1 cellular context compared by ENCODE assay signal in genomic region chr16:30941600-30942420, GRCh38.
A peak's percentile ranks its signal among the peaks of the same experiment; 100 is the strongest.
TF ChIP-seq lines count a peak whose summit lies in the region.

No MANE protein-coding gene starts in this region.

TF ChIP-seq in HepG2, 621 proteins besides CTCF, POLR2A, EP300 and RAD21 (continued from another document and continues in another):
- peak; percentile 69 to 79 for TF ChIP-seq HMGXB4 (CRISPR knock-in tag; IDR thresholded peaks at IDR 0.05; ENCODE audit: borderline replicate concordance in 1 of 2, low read depth in 1 of 2)
- TF ChIP-seq ATF3 (CRISPR knock-in tag; IDR thresholded peaks at IDR 0.05) = no peak
- TF ChIP-seq ZBTB20 (CRISPR knock-in tag; IDR thresholded peaks at IDR 0.05; ENCODE audit: borderline replicate concordance, low read depth) = peak; percentile 68; the same call in 1 of the 2 replicates
- TF ChIP-seq ZNF280D (CRISPR knock-in tag; IDR thresholded peaks at IDR 0.05) = peak; percentile 74; the same call in 1 of the 2 replicates
- TF ChIP-seq BRD4 (CRISPR knock-in tag; IDR thresholded peaks at IDR 0.05) = no peak
- no peak for TF ChIP-seq NFKBIZ (CRISPR knock-in tag; IDR thresholded peaks at IDR 0.05)
- TF ChIP-seq YEATS2 (CRISPR knock-in tag; IDR thresholded peaks at IDR 0.05; ENCODE audit: borderline replicate concordance) = peak; percentile 43; the same call in 1 of the 2 replicates
- TF ChIP-seq MAX (IDR thresholded peaks at IDR 0.05) = peak; percentile 71; the same call in 1 of the 2 replicates
- TF ChIP-seq ATAD3A (CRISPR knock-in tag; IDR thresholded peaks at IDR 0.05) = no peak
- no peak for TF ChIP-seq SOX5 (CRISPR knock-in tag; IDR thresholded peaks at IDR 0.05; ENCODE audit: borderline replicate concordance)
- 0 out of 2 replicates have a peak, but pooled peaks have one; percentile 14 for TF ChIP-seq ZNF772 (CRISPR knock-in tag; IDR thresholded peaks at IDR 0.05)
- TF ChIP-seq ZNF777 (CRISPR knock-in tag; IDR thresholded peaks at IDR 0.05) = no peak
- TF ChIP-seq FOXP1 (IDR thresholded peaks at IDR 0.05) = no peak
- TF ChIP-seq FOXP1 (CRISPR knock-in tag; IDR thresholded peaks at IDR 0.05) = no peak; the same call in 1 of the 2 replicates
- TF ChIP-seq ZBTB33 (CRISPR knock-in tag; IDR thresholded peaks at IDR 0.05) = 0 out of 2 replicates have a peak, but pooled peaks have one; percentile 27
- 0 out of 2 replicates have a peak, but pooled peaks have one; percentile 20 for TF ChIP-seq HCFC1 (IDR thresholded peaks at IDR 0.05; ENCODE audit: low read depth, low read length)
- TF ChIP-seq ZBTB7A (CRISPR knock-in tag; IDR thresholded peaks at IDR 0.05) = no peak
- no peak for TF ChIP-seq ATRX (CRISPR knock-in tag; IDR thresholded peaks at IDR 0.05; ENCODE audit: borderline replicate concordance)
- TF ChIP-seq ZNF543 (CRISPR knock-in tag; IDR thresholded peaks at IDR 0.05) = peak; percentile 61; the same call in 1 of the 2 replicates
- peak; percentile 84 for TF ChIP-seq RXRA (CRISPR knock-in tag; IDR thresholded peaks at IDR 0.05)
- TF ChIP-seq ZBTB49 (CRISPR knock-in tag; IDR thresholded peaks at IDR 0.05; ENCODE audit: borderline replicate concordance) = 0 out of 2 replicates have a peak, but pooled peaks have one; percentile 41
- no peak for TF ChIP-seq ZNF724P (CRISPR knock-in tag; IDR thresholded peaks at IDR 0.05; ENCODE audit: borderline replicate concordance)
- no peak for TF ChIP-seq ZBTB7B (CRISPR knock-in tag; IDR thresholded peaks at IDR 0.05)
- no peak for TF ChIP-seq ZNF253 (CRISPR knock-in tag; IDR thresholded peaks at IDR 0.05; ENCODE audit: borderline replicate concordance)
- TF ChIP-seq HOXA5 (CRISPR knock-in tag; IDR thresholded peaks at IDR 0.05) = no peak
- TF ChIP-seq ZNF557 (CRISPR knock-in tag; IDR thresholded peaks at IDR 0.05) = no peak
- TF ChIP-seq NFIB (CRISPR knock-in tag; IDR thresholded peaks at IDR 0.05; ENCODE audit: borderline replicate concordance) = no peak
- no peak for TF ChIP-seq HNRNPK (IDR thresholded peaks at IDR 0.05; ENCODE audit: low read depth, low read length, poor library complexity, severe bottlenecking)
- no peak for TF ChIP-seq PHF8 (CRISPR knock-in tag; IDR thresholded peaks at IDR 0.05)
- TF ChIP-seq NKX3-1 (CRISPR knock-in tag; IDR thresholded peaks at IDR 0.05) = no peak
- TF ChIP-seq IRF9 (CRISPR knock-in tag; IDR thresholded peaks at IDR 0.05; ENCODE audit: borderline replicate concordance) = peak; percentile 47; the same call in 1 of the 2 replicates
- TF ChIP-seq SNAI1 (CRISPR knock-in tag; IDR thresholded peaks at IDR 0.05; ENCODE audit: borderline replicate concordance) = no peak
- TF ChIP-seq EZH2 (conservative IDR thresholded peaks at IDR 0.05; ENCODE audit: low read depth, low read length) = no peak
- no peak for TF ChIP-seq ZFYVE20 (CRISPR knock-in tag; IDR thresholded peaks at IDR 0.05; ENCODE audit: borderline replicate concordance, low read depth)
- peak; percentile 55; the same call in 1 of the 2 replicates for TF ChIP-seq MXD4 (CRISPR knock-in tag; IDR thresholded peaks at IDR 0.05)
- TF ChIP-seq ELF1 (CRISPR knock-in tag; IDR thresholded peaks at IDR 0.05) = 0 out of 2 replicates have a peak, but pooled peaks have one; percentile 17
- TF ChIP-seq ZSCAN22 (CRISPR knock-in tag; IDR thresholded peaks at IDR 0.05) = no peak; the same call in 1 of the 2 replicates
- peak; percentile 18; the same call in 1 of the 2 replicates for TF ChIP-seq ZGPAT (CRISPR knock-in tag; IDR thresholded peaks at IDR 0.05)
- no peak for TF ChIP-seq GABPA (IDR thresholded peaks at IDR 0.05; ENCODE audit: low read depth, low read length)
- peak; percentile 78 for TF ChIP-seq GABPA (CRISPR knock-in tag; IDR thresholded peaks at IDR 0.05; ENCODE audit: low read depth)
- no peak for TF ChIP-seq ZNF407 (CRISPR knock-in tag; IDR thresholded peaks at IDR 0.05; ENCODE audit: not compliant biosample characterization)
